Comparison of ENCODE assay signal across 23 cellular contexts in the genomic region with DNA sequence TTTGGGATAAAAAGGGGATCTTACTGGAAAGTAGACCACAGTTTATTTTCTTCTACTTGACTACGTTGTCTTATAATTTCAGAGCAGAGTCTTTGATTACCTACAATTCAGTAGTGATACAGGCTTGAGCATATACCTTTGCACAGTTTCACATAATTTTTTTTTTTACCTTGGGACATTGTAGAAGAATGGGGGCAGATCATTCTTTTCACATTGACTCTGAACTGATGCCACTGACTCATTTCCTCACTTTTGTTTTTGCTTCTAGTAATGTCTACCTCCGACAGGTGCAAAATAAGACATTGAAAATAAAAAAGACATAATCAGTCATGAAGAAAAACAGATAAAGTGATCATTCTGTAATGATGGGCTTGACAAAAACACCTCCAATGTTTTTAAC.
"Had no signal": no experiment of that assay in that cellular context is flagged by ENCODE, and none has a peak within 500 bp of the region (broad histone marks: within the 10 kb centered on the region; RNA-seq: fewer than 3 reads in every experiment).

No MANE protein-coding gene starts in this region.

- H3K4me3 ChIP-seq: esophagus squamous epithelium, gastrocnemius medialis, heart right ventricle, left lung, lower lobe of right lung, mucosa of descending colon had no signal

- H3K36me3 ChIP-seq: esophagus squamous epithelium, gastrocnemius medialis, heart right ventricle, left lung, lower lobe of right lung had no signal

- ATAC-seq: effector memory CD8-positive, alpha-beta T cell; esophagus mucosa; gastrocnemius medialis; heart right ventricle; left cardiac atrium; left lung; left ventricle myocardium superior; lower lobe of right lung; mucosa of descending colon; naive thymus-derived CD8-positive, alpha-beta T cell had no signal

- H3K9me3 ChIP-seq: esophagus squamous epithelium, gastrocnemius medialis, left lung, lower lobe of right lung had no signal

- DNase-seq: cortex of kidney; effector CD8-positive, alpha-beta T cell; effector memory CD8-positive, alpha-beta T cell; endodermal cell; erythroblast; esophagus squamous epithelium; foreskin fibroblast; foreskin melanocyte; gastrocnemius medialis; glutamatergic neuron; head of caudate nucleus; heart right ventricle; hippocampal formation; left cardiac atrium; left lung; left ventricle myocardium superior; lower lobe of right lung; mesenchymal stem cell; mucosa of descending colon; naive B cell; naive thymus-derived CD8-positive, alpha-beta T cell had no signal

- H3K27ac ChIP-seq: epithelial cell of prostate, esophagus squamous epithelium, gastrocnemius medialis, heart right ventricle, left lung, lower lobe of right lung had no signal

- H3K4me1 ChIP-seq: esophagus squamous epithelium, gastrocnemius medialis, heart right ventricle, left lung, lower lobe of right lung had no signal

- H3K27me3 ChIP-seq: esophagus squamous epithelium, gastrocnemius medialis, heart right ventricle, left lung had no signal
